In genomic region chr17:8651013-8651412, GRCh38 we compare ENCODE assay signal across 23 cellular contexts. TPM values are rescaled to one million over a fixed set of nuclear protein-coding genes. Genes with fewer than 3 reads are reported as not detected.
A peak's percentile ranks its signal among the peaks of the same experiment; 100 is the strongest.
DNase-seq lines count a peak whose midpoint lies in the region; ATAC-seq and TF ChIP-seq lines count a peak whose summit lies in the region.
"Had no signal": no experiment of that assay in that cellular context is flagged by ENCODE, and none has a peak within 500 bp of the region (broad histone marks: within the 10 kb centered on the region; RNA-seq: fewer than 3 reads in every experiment).

No MANE protein-coding gene starts in this region.

- H3K36me3 ChIP-seq in WERI-Rb-1 (no peaks in the 10 kb centered on the region), sigmoid colon (no peaks in the 10 kb centered on the region)
- H3K36me3 ChIP-seq: adrenal gland, esophagus squamous epithelium, SJSA1, spleen, stomach, upper lobe of left lung had no signal

- intact Hi-C loops in sigmoid colon (cut with DNase I) = no loop called here

- no peak for DNase-seq in GM10266 (ENCODE audit: extremely low spot score)
- DNase-seq in GM20000 (ENCODE audit: low spot score) = no peak
- no peak for DNase-seq in WERI-Rb-1
- DNase-seq in left lobe of liver (ENCODE audit: low spot score) = no peak
- DNase-seq in sigmoid colon = no peak
- DNase-seq in NCI-H510A treated with DMSO at 0.1 percent for 48 hours (lab: John Stamatoyannopoulos, UW) = no peak
- DNase-seq: activated gamma-delta T cell treated with Interleukin-2 at 50 U/mL for 16 hours; adrenal gland; central memory CD4-positive, alpha-beta T cell; esophagus squamous epithelium; GOT3; mesendoderm; naive B cell; NCI-H2171; NCI-H526; retina; spleen; stimulated activated CD4-positive, alpha-beta T cell treated with anti-CD3 and anti-CD28 coated beads, Interleukin-4, amount 100 ng/mL, for 4 hours; stomach; upper lobe of left lung had no signal

- 30 to 64% methylated on average over 4 of the region's 4 CpGs for WGBS in sigmoid colon, 2 donors

- ATAC-seq in left lobe of liver = peak; percentile 27
- no peak for ATAC-seq in GM18907 (IDR thresholded peaks at IDR 0.05; ENCODE audit: unreplicated experiment)

- TF ChIP-seq CTCF in GM10266 (IDR thresholded peaks at IDR 0.05; ENCODE audit: control insufficient read depth, insufficient read depth, low read depth, missing control alignments) (peak; percentile 27), GM20000 (IDR thresholded peaks at IDR 0.05; ENCODE audit: extremely low read depth, missing control alignments) (peak; percentile 15), WERI-Rb-1 (IDR thresholded peaks at IDR 0.05; ENCODE audit: low read depth, low read length) (peak; percentile 25; the same call in 1 of the 2 replicates), sigmoid colon (IDR thresholded peaks at IDR 0.05) (no peak)

- TF ChIP-seq EP300 in sigmoid colon (IDR thresholded peaks at IDR 0.05) = no peak

- no peaks in the 10 kb centered on the region for H3K27me3 ChIP-seq in WERI-Rb-1 (ENCODE audit: insufficient read depth, low read depth, severe bottlenecking)
- no peaks in the 10 kb centered on the region for H3K27me3 ChIP-seq in sigmoid colon
- H3K27me3 ChIP-seq: adrenal gland, SJSA1, upper lobe of left lung had no signal

- no peaks in the 10 kb centered on the region for H3K9me3 ChIP-seq in WERI-Rb-1 (ENCODE audit: severe bottlenecking)
- H3K9me3 ChIP-seq in sigmoid colon = no peaks in the 10 kb centered on the region
- H3K9me3 ChIP-seq: adrenal gland, esophagus squamous epithelium, SJSA1 had no signal

- H3K27ac ChIP-seq in WERI-Rb-1 (no peak overlapping the region), sigmoid colon (no peak overlapping the region)
- H3K27ac ChIP-seq: adrenal gland, esophagus squamous epithelium, SJSA1, spleen, upper lobe of left lung, VCaP had no signal

- H3K4me1 ChIP-seq in sigmoid colon = no peaks in the 10 kb centered on the region
- H3K4me1 ChIP-seq: adrenal gland, esophagus squamous epithelium, spleen, upper lobe of left lung had no signal

- H3K4me3 ChIP-seq in WERI-Rb-1 (ENCODE audit: low read depth, low read length) (no peak overlapping the region), sigmoid colon (no peak overlapping the region)
- H3K4me3 ChIP-seq: adrenal gland, esophagus squamous epithelium, SJSA1, spleen, stomach, upper lobe of left lung had no signal

- no peak for TF ChIP-seq POLR2A in sigmoid colon (IDR thresholded peaks at IDR 0.05)

RNA-seq across cellular contexts. Expression of gene MYH10, which starts 20.5 kb away (rescaled TPM):
- total RNA-seq in left lobe of liver = 22.8 TPM
- total RNA-seq in sigmoid colon = 10 to 100 TPM; 22.8 to 34.6 (median 29.0) TPM
- polyA plus RNA-seq in sigmoid colon = 1 to 10 TPM in 2 of 3 donors, under 1 TPM in 1; 0.92 to 8.4 (median 7.1) TPM

Comparison
In these comparisons a context has a peak if more than half of its experiments do, and no peak if none do; other contexts are left out.
1. CTCF ChIP-seq: peak in GM10266 (single experiment), GM20000 (single experiment) and WERI-Rb-1 (single experiment); none in sigmoid colon (0 of 4).